ENCODE assay signal across 16 cellular contexts in genomic region chr11:2599561-2600189, GRCh38.
A peak's percentile ranks its signal among the peaks of the same experiment; 100 is the strongest.
DNase-seq lines count a peak whose midpoint lies in the region; ATAC-seq, FAIRE-seq and TF ChIP-seq lines count a peak whose summit lies in the region.
"Had no signal": no experiment of that assay in that cellular context is flagged by ENCODE, and none has a peak within 500 bp of the region (broad histone marks: within the 10 kb centered on the region; RNA-seq: fewer than 3 reads in every experiment).

No MANE protein-coding gene starts in this region.

- TF ChIP-seq CTCF in heart left ventricle (IDR thresholded peaks at IDR 0.05) (no peak), right atrium auricular region (IDR thresholded peaks at IDR 0.05) (no peak), bronchial epithelial cell (IDR thresholded peaks at IDR 0.05; ENCODE audit: insufficient read depth, low read length, severe bottlenecking) (no peak)

- H3K36me3 ChIP-seq in heart left ventricle (no peaks in the 10 kb centered on the region), right atrium auricular region (no peaks in the 10 kb centered on the region), bronchial epithelial cell (ENCODE audit: control insufficient read depth, insufficient read depth, low read length) (no peaks in the 10 kb centered on the region)

- H3K4me3 ChIP-seq in heart left ventricle (no peak overlapping the region), right atrium auricular region (no peak overlapping the region), bronchial epithelial cell (ENCODE audit: low read depth, low read length) (no peak overlapping the region)

- H3K27ac ChIP-seq in heart left ventricle: peak overlapping the region in 6 of 12 donors; percentile 5 to 51 (median 34)
- peak overlapping the region in 1 of 2 donors; percentile 50 for H3K27ac ChIP-seq in right atrium auricular region

- peaks cover 0 to 22% (median 10%) of the 10 kb centered on the region in 12 donors for H3K9me3 ChIP-seq in heart left ventricle
- H3K9me3 ChIP-seq in right atrium auricular region: peaks cover 0 to 12% of the 10 kb centered on the region in 2 donors

- 48 to 61% (median 53%) methylated on average over 8 of the region's 8 CpGs for WGBS in heart left ventricle, 4 donors

- H3K4me1 ChIP-seq in heart left ventricle (peaks cover 0 to 11% (median 5%) of the 10 kb centered on the region in 12 donors), right atrium auricular region (peaks cover 0 to 13% of the 10 kb centered on the region in 2 donors)
- H3K4me1 ChIP-seq: Caco-2 had no signal

- TF ChIP-seq POLR2A in heart left ventricle (IDR thresholded peaks at IDR 0.05): no peak

- H3K27me3 ChIP-seq in heart left ventricle (no peaks in the 10 kb centered on the region), right atrium auricular region (no peaks in the 10 kb centered on the region), bronchial epithelial cell (ENCODE audit: control insufficient read depth, insufficient read depth, low read length) (no peaks in the 10 kb centered on the region)

- peak in 2 of 5 donors; percentile 26 to 31 for DNase-seq in heart left ventricle
- no peak for DNase-seq in right atrium auricular region (ENCODE audit: low spot score)
- peak; percentile 4 for DNase-seq in bronchial epithelial cell (ENCODE audit: low read depth)
- DNase-seq in left kidney (ENCODE audit: low read depth, low spot score): peak; percentile 40
- DNase-seq in NCI-H2029 treated with DMSO at 0.1 percent for 48 hours (lab: John Stamatoyannopoulos, UW): no peak
- no peak for DNase-seq in DMS 273 (lab: John Stamatoyannopoulos, UW; ENCODE audit: unreplicated experiment)
- DNase-seq: AML-193, Caco-2, DMS53, MM.1S, NCI-H1105, NCI-H187, NCI-H446 treated with DMSO at 0.1 percent for 48 hours, NCI-H774, SHP77 treated with DMSO at 0.1 percent for 48 hours had no signal

- ATAC-seq in heart left ventricle (peak; percentile 27 to 54 (median 44)), HG02642 (IDR thresholded peaks at IDR 0.05; ENCODE audit: poor library complexity, unreplicated experiment) (no peak)

- FAIRE-seq in bronchial epithelial cell (lab: Jason Lieb, UNC): peak; percentile 43

- intact Hi-C loops in heart left ventricle (cut with DNase I): loop anchor here in 1 of 10 donors (5.0 kb wide), 1 partner anchor 53 kb away; no protein-coding TSS in a partner anchor

Comparison
In these comparisons a context has a peak if more than half of its experiments do, and no peak if none do; other contexts are left out.
1. DNase-seq: peak in bronchial epithelial cell (single experiment) and left kidney (single experiment); none in right atrium auricular region (single experiment), NCI-H2029 treated with DMSO at 0.1 percent for 48 hours (single experiment) and DMS 273 (single experiment).